In the genomic region with DNA sequence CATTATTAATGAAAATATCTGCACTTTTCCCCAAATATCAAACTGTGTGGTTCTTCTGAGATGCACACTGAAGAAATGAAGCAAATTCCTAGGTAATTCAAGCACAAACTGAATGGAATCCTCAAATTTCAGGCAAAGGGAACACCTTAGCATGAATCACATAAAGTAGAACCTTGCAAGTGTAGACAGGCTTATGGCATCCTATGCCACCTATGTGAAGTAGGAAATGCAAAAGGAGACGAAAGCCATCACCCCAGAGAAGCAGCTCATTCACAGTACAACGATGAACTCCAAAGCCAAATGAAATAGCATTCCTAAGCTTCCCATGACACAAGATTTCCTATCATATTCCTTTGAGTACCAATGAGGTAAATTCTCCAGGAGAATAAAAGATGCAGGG, we compare ENCODE assay signal across 14 cellular contexts.
DNase-seq lines count a peak whose midpoint lies in the region; ATAC-seq and TF ChIP-seq lines count a peak whose summit lies in the region.
"Had no signal": no experiment of that assay in that cellular context is flagged by ENCODE, and none has a peak within 500 bp of the region (broad histone marks: within the 10 kb centered on the region; RNA-seq: fewer than 3 reads in every experiment).

No MANE protein-coding gene starts in this region.

- intact Hi-C loops in heart right ventricle (cut with DNase I): no loop called here

- no peak for TF ChIP-seq CTCF in RWPE2 (IDR thresholded peaks at IDR 0.05; ENCODE audit: poor library complexity, severe bottlenecking)
- TF ChIP-seq CTCF in foreskin keratinocyte (conservative IDR thresholded peaks at IDR 0.05): no peak
- TF ChIP-seq CTCF in heart right ventricle (IDR thresholded peaks at IDR 0.05): no peak

- H3K36me3 ChIP-seq in RWPE2 (ENCODE audit: low read depth): no peaks in the 10 kb centered on the region
- H3K36me3 ChIP-seq in heart right ventricle: no peaks in the 10 kb centered on the region
- H3K36me3 ChIP-seq: BE2C had no signal

- ATAC-seq in RWPE2 (ENCODE audit: low read depth) (peak; percentile 73), foreskin keratinocyte (peak; percentile 59), heart right ventricle (no peak)
- ATAC-seq: A549 had no signal

- H3K4me1 ChIP-seq in RWPE2 (ENCODE audit: insufficient read depth, poor library complexity, severe bottlenecking): peaks cover 27% of the 10 kb centered on the region
- H3K4me1 ChIP-seq in foreskin keratinocyte: peaks cover 29% of the 10 kb centered on the region
- peaks cover 0 to 33% (median 0%) of the 10 kb centered on the region in 9 donors for H3K4me1 ChIP-seq in heart right ventricle
- H3K4me1 ChIP-seq: A549, BE2C had no signal

- WGBS in heart right ventricle, 2 donors: 79 to 85% methylated on average over 2 of the region's 2 CpGs

- H3K4me3 ChIP-seq in RWPE2 (ENCODE audit: severe bottlenecking) (no peak overlapping the region), heart right ventricle (no peak overlapping the region)
- H3K4me3 ChIP-seq: A549 had no signal

- no peaks in the 10 kb centered on the region for H3K9me3 ChIP-seq in RWPE2 (ENCODE audit: severe bottlenecking)
- H3K9me3 ChIP-seq in heart right ventricle: no peaks in the 10 kb centered on the region
- H3K9me3 ChIP-seq: A549, BE2C, Caco-2 had no signal

- DNase-seq in HPDE6-E6E7 (ENCODE audit: extremely low spot score) (peak; percentile 26), RWPE2 (ENCODE audit: low spot score) (no peak), foreskin keratinocyte (peak; percentile 61 to 82), NCI-H2081 (lab: John Stamatoyannopoulos, UW) (no peak), UCSD-AML1 (lab: John Stamatoyannopoulos, UW; ENCODE audit: unreplicated experiment) (no peak), heart right ventricle (no peak)
- DNase-seq: BE2C; Caco-2; CD8-positive, alpha-beta memory T cell; GF-D8; HCEC 1CT had no signal

- H3K27ac ChIP-seq in RWPE2 (ENCODE audit: poor library complexity, severe bottlenecking) (peak overlapping the region; percentile 67), foreskin keratinocyte (peak overlapping the region; percentile 94), heart right ventricle (no peak overlapping the region)
- H3K27ac ChIP-seq: A549, C4-2B, HL-60 had no signal

- no peaks in the 10 kb centered on the region for H3K27me3 ChIP-seq in RWPE2 (ENCODE audit: insufficient read depth, poor library complexity, severe bottlenecking)
- no peaks in the 10 kb centered on the region for H3K27me3 ChIP-seq in foreskin keratinocyte
- peaks cover 0 to 28% (median 9%) of the 10 kb centered on the region in 7 donors for H3K27me3 ChIP-seq in heart right ventricle
- H3K27me3 ChIP-seq: BE2C had no signal

Comparison
In these comparisons a context has a peak if more than half of its experiments do, and no peak if none do; other contexts are left out.
1. DNase-seq: peak in HPDE6-E6E7 (single experiment) and foreskin keratinocyte (2 of 2); none in RWPE2 (single experiment), NCI-H2081 (0 of 2), UCSD-AML1 (single experiment) and heart right ventricle (0 of 2).
2. ATAC-seq: peak in RWPE2 (single experiment) and foreskin keratinocyte (single experiment); none in heart right ventricle (0 of 8).
3. H3K27ac ChIP-seq: peak in RWPE2 (single experiment) and foreskin keratinocyte (single experiment); none in heart right ventricle (0 of 10).